In genomic region chr13:95317037-95317989, GRCh38 we compare ENCODE assay signal across 1 cellular context.
TF ChIP-seq lines count a peak whose summit lies in the region.

No MANE protein-coding gene starts in this region.

TF ChIP-seq in K562, 482 proteins besides CTCF, POLR2A, EP300 and RAD21 (continues in another document):
- TF ChIP-seq MAFK (IDR thresholded peaks at IDR 0.05; ENCODE audit: low read length) (peak; percentile 24; the same call in 1 of the 2 replicates), NFE2 (IDR thresholded peaks at IDR 0.05; ENCODE audit: low read depth) (peak; percentile 75; the same call in 1 of the 2 replicates), ZFX (CRISPR knock-in tag; IDR thresholded peaks at IDR 0.05) (peak; percentile 55), C11orf30 (IDR thresholded peaks at IDR 0.05; ENCODE audit: low read depth) (peak; percentile 64), ETV1 (tag; conservative IDR thresholded peaks at IDR 0.05; ENCODE audit: low read depth) (0 out of 2 replicates have a peak, but pooled peaks have one; percentile 30), FOXA3 (CRISPR knock-in tag; conservative IDR thresholded peaks at IDR 0.05 in 1 of 2, IDR thresholded peaks at IDR 0.05 in 1 of 2) (no peak), PKNOX1 (IDR thresholded peaks at IDR 0.05) (peak; percentile 32; the same call in 1 of the 2 replicates), DMBX1 (CRISPR knock-in tag; IDR thresholded peaks at IDR 0.05; ENCODE audit: borderline replicate concordance) (no peak), MAFG (tag; conservative IDR thresholded peaks at IDR 0.05) (peak; percentile 48), SMARCA4 (IDR thresholded peaks at IDR 0.05) (0 out of 2 replicates have a peak, but pooled peaks have one; percentile 33), CEBPB (tag; IDR thresholded peaks at IDR 0.05) (no peak), VEZF1 (CRISPR knock-in tag; IDR thresholded peaks at IDR 0.05) (peak; percentile 49), TEAD4 (IDR thresholded peaks at IDR 0.05; ENCODE audit: low read length) (no peak), TEAD4 (CRISPR knock-in tag; IDR thresholded peaks at IDR 0.05; ENCODE audit: borderline replicate concordance) (no peak), NR2C1 (IDR thresholded peaks at IDR 0.05) (no peak), NR2C1 (tag; IDR thresholded peaks at IDR 0.05) (0 out of 2 replicates have a peak, but pooled peaks have one; percentile 16), RBBP5 (IDR thresholded peaks at IDR 0.05; ENCODE audit: borderline replicate concordance, insufficient read depth, low read length, poor library complexity, severe bottlenecking) (peak; percentile 46), EP400 (IDR thresholded peaks at IDR 0.05) (peak; percentile 24; the same call in 1 of the 2 replicates), JUND (IDR thresholded peaks at IDR 0.05; ENCODE audit: borderline replicate concordance, low read depth, low read length) (peak; percentile 82), JUND (tag; IDR thresholded peaks at IDR 0.05; ENCODE audit: borderline replicate concordance, low read depth, low read length) (peak; percentile 67; the same call in 1 of the 3 replicates), NR2C2 (CRISPR knock-in tag; IDR thresholded peaks at IDR 0.05) (no peak), NR2C2 (tag; IDR thresholded peaks at IDR 0.05) (peak; percentile 30; the same call in 1 of the 2 replicates), RUNX1 (IDR thresholded peaks at IDR 0.05; ENCODE audit: low read depth) (no peak)
- TF ChIP-seq, protein P1, sequence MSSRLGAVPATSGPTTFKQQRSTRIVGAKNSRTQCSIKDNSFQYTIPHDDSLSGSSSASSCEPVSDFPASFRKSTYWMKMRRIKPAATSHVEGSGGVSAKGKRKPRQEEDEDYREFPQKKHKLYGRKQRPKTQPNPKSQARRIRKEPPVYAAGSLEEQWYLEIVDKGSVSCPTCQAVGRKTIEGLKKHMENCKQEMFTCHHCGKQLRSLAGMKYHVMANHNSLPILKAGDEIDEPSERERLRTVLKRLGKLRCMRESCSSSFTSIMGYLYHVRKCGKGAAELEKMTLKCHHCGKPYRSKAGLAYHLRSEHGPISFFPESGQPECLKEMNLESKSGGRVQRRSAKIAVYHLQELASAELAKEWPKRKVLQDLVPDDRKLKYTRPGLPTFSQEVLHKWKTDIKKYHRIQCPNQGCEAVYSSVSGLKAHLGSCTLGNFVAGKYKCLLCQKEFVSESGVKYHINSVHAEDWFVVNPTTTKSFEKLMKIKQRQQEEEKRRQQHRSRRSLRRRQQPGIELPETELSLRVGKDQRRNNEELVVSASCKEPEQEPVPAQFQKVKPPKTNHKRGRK (tag; IDR thresholded peaks at IDR 0.05), result no peak
- TF ChIP-seq, protein P2, sequence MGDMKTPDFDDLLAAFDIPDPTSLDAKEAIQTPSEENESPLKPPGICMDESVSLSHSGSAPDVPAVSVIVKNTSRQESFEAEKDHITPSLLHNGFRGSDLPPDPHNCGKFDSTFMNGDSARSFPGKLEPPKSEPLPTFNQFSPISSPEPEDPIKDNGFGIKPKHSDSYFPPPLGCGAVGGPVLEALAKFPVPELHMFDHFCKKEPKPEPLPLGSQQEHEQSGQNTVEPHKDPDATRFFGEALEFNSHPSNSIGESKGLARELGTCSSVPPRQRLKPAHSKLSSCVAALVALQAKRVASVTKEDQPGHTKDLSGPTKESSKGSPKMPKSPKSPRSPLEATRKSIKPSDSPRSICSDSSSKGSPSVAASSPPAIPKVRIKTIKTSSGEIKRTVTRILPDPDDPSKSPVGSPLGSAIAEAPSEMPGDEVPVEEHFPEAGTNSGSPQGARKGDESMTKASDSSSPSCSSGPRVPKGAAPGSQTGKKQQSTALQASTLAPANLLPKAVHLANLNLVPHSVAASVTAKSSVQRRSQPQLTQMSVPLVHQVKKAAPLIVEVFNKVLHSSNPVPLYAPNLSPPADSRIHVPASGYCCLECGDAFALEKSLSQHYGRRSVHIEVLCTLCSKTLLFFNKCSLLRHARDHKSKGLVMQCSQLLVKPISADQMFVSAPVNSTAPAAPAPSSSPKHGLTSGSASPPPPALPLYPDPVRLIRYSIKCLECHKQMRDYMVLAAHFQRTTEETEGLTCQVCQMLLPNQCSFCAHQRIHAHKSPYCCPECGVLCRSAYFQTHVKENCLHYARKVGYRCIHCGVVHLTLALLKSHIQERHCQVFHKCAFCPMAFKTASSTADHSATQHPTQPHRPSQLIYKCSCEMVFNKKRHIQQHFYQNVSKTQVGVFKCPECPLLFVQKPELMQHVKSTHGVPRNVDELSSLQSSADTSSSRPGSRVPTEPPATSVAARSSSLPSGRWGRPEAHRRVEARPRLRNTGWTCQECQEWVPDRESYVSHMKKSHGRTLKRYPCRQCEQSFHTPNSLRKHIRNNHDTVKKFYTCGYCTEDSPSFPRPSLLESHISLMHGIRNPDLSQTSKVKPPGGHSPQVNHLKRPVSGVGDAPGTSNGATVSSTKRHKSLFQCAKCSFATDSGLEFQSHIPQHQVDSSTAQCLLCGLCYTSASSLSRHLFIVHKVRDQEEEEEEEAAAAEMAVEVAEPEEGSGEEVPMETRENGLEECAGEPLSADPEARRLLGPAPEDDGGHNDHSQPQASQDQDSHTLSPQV (IDR thresholded peaks at IDR 0.05), result peak; percentile 48
- TF ChIP-seq, protein P3, sequence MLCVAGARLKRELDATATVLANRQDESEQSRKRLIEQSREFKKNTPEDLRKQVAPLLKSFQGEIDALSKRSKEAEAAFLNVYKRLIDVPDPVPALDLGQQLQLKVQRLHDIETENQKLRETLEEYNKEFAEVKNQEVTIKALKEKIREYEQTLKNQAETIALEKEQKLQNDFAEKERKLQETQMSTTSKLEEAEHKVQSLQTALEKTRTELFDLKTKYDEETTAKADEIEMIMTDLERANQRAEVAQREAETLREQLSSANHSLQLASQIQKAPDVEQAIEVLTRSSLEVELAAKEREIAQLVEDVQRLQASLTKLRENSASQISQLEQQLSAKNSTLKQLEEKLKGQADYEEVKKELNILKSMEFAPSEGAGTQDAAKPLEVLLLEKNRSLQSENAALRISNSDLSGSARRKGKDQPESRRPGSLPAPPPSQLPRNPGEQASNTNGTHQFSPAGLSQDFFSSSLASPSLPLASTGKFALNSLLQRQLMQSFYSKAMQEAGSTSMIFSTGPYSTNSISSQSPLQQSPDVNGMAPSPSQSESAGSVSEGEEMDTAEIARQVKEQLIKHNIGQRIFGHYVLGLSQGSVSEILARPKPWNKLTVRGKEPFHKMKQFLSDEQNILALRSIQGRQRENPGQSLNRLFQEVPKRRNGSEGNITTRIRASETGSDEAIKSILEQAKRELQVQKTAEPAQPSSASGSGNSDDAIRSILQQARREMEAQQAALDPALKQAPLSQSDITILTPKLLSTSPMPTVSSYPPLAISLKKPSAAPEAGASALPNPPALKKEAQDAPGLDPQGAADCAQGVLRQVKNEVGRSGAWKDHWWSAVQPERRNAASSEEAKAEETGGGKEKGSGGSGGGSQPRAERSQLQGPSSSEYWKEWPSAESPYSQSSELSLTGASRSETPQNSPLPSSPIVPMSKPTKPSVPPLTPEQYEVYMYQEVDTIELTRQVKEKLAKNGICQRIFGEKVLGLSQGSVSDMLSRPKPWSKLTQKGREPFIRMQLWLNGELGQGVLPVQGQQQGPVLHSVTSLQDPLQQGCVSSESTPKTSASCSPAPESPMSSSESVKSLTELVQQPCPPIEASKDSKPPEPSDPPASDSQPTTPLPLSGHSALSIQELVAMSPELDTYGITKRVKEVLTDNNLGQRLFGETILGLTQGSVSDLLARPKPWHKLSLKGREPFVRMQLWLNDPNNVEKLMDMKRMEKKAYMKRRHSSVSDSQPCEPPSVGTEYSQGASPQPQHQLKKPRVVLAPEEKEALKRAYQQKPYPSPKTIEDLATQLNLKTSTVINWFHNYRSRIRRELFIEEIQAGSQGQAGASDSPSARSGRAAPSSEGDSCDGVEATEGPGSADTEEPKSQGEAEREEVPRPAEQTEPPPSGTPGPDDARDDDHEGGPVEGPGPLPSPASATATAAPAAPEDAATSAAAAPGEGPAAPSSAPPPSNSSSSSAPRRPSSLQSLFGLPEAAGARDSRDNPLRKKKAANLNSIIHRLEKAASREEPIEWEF (CRISPR knock-in tag; IDR thresholded peaks at IDR 0.05), result 0 out of 2 replicates have a peak, but pooled peaks have one; percentile 52
- TF ChIP-seq, protein P4, sequence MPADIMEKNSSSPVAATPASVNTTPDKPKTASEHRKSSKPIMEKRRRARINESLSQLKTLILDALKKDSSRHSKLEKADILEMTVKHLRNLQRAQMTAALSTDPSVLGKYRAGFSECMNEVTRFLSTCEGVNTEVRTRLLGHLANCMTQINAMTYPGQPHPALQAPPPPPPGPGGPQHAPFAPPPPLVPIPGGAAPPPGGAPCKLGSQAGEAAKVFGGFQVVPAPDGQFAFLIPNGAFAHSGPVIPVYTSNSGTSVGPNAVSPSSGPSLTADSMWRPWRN (IDR thresholded peaks at IDR 0.05; ENCODE audit: low read depth), result no peak
- TF ChIP-seq, protein P5, sequence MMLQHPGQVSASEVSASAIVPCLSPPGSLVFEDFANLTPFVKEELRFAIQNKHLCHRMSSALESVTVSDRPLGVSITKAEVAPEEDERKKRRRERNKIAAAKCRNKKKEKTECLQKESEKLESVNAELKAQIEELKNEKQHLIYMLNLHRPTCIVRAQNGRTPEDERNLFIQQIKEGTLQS (IDR thresholded peaks at IDR 0.05), result peak; percentile 80
- TF ChIP-seq, protein P5 (CRISPR knock-in tag; conservative IDR thresholded peaks at IDR 0.05), result no peak
